ENCODE assay signal across 8 cellular contexts in genomic region chr7:150404172-150404784, GRCh38. TPM values are rescaled to one million over a fixed set of nuclear protein-coding genes. Genes with fewer than 3 reads are reported as not detected.
A peak's percentile ranks its signal among the peaks of the same experiment; 100 is the strongest.
DNase-seq lines count a peak whose midpoint lies in the region; ATAC-seq, FAIRE-seq and TF ChIP-seq lines count a peak whose summit lies in the region.

No MANE protein-coding gene starts in this region.

- H4K8ac ChIP-seq in mesenchymal stem cell (ENCODE audit: low read length), result peak overlapping the region; percentile 95

- peak overlapping the region; percentile 60 for H2AFZ ChIP-seq in mesenchymal stem cell (ENCODE audit: low read depth, low read length)

- DNase-seq in A549 (ENCODE audit: low read depth in 1 of 2, low spot score in 1 of 2) (no peak), KBM-7 (peak; percentile 15), bronchial epithelial cell (ENCODE audit: low read depth) (no peak), mesenchymal stem cell (no peak), vagina (ENCODE audit: extremely low spot score in 2 of 2) (no peak), AG08395 (ENCODE audit: low spot score) (no peak), DMS 273 treated with DMSO at 0.1 percent for 48 hours (lab: John Stamatoyannopoulos, UW) (no peak), DMS53 (lab: John Stamatoyannopoulos, UW) (no peak)

- no peak for TF ChIP-seq EP300 in A549 (IDR thresholded peaks at IDR 0.05)

- H3K4me2 ChIP-seq in A549 (peak overlapping the region; percentile 94), mesenchymal stem cell (ENCODE audit: low read length, poor library complexity, severe bottlenecking) (peak overlapping the region; percentile 64)

- peak overlapping the region; percentile 93 for H2BK15ac ChIP-seq in mesenchymal stem cell (ENCODE audit: low read depth, poor library complexity, severe bottlenecking)

- peak overlapping the region; percentile 44 to 81 for H2BK12ac ChIP-seq in mesenchymal stem cell (ENCODE audit: low read length in 2 of 2)

- H3K14ac ChIP-seq in mesenchymal stem cell (ENCODE audit: low read length in 2 of 2), result no peak overlapping the region

- intact Hi-C loops in vagina (cut with DNase I), result no loop called here

- H3K79me1 ChIP-seq in mesenchymal stem cell (replicated peaks; ENCODE audit: low read length, poor library complexity, severe bottlenecking), result no peaks in the 10 kb centered on the region

- CTCF ChIA-PET in A549 (lab: Yijun Ruan, JAX), result interaction anchor here (1.0 to 1.6 kb wide), 5 partner anchors 11 to 46 kb away, joined by 3 to 6 read pairs (median 4); no protein-coding TSS in a partner anchor

- H4K91ac ChIP-seq in mesenchymal stem cell (ENCODE audit: low read length), result peak overlapping the region; percentile 47

- FAIRE-seq in A549 (lab: Jason Lieb, UNC) (no peak), bronchial epithelial cell (lab: Jason Lieb, UNC) (no peak)

- no peak overlapping the region for H3K23ac ChIP-seq in mesenchymal stem cell (ENCODE audit: low read length in 2 of 2)

- H3K9ac ChIP-seq in mesenchymal stem cell (ENCODE audit: low read length), result peak overlapping the region; percentile 94

- POLR2A ChIA-PET in A549 (lab: Yijun Ruan, JAX), result interaction anchor here (1.3 to 2.7 kb wide), 2 partner anchors 26 to 35 kb away, joined by 4 to 20 read pairs; partner anchors contain the start of gene REPIN1

- H2BK5ac ChIP-seq in mesenchymal stem cell (ENCODE audit: low read depth, low read length, poor library complexity, severe bottlenecking), result no peak overlapping the region

- H3K27ac ChIP-seq in A549, result peak overlapping the region; percentile 92 to 97
- H3K27ac ChIP-seq in mesenchymal stem cell (ENCODE audit: low read length, poor library complexity, severe bottlenecking), result no peak overlapping the region
- H3K27ac ChIP-seq in vagina, result peak overlapping the region; percentile 93

- H3K18ac ChIP-seq in mesenchymal stem cell (ENCODE audit: low read depth in 1 of 2, low read length in 2 of 2), result peak overlapping the region; percentile 71 to 84

- no peak overlapping the region for H2AK5ac ChIP-seq in mesenchymal stem cell (ENCODE audit: low read length, severe bottlenecking)

- H3K27me3 ChIP-seq in bronchial epithelial cell (ENCODE audit: control insufficient read depth, insufficient read depth, low read length), result no peaks in the 10 kb centered on the region
- H3K27me3 ChIP-seq in mesenchymal stem cell (ENCODE audit: control insufficient read depth in 1 of 2, insufficient read depth in 1 of 2, low read length in 2 of 2), result no peaks in the 10 kb centered on the region
- H3K27me3 ChIP-seq in vagina, result no peaks in the 10 kb centered on the region

- H3K4me3 ChIP-seq in A549 (peak overlapping the region; percentile 69), bronchial epithelial cell (ENCODE audit: low read depth, low read length) (peak overlapping the region; percentile 70), mesenchymal stem cell (ENCODE audit: insufficient read depth in 1 of 2, low read depth in 1 of 2, low read length in 2 of 2) (peak overlapping the region; percentile 68 to 87), vagina (peak overlapping the region; percentile 70 to 81)

- TF ChIP-seq CTCF in A549 (IDR thresholded peaks at IDR 0.05) (no peak), bronchial epithelial cell (IDR thresholded peaks at IDR 0.05; ENCODE audit: insufficient read depth, low read length, severe bottlenecking) (no peak), vagina (IDR thresholded peaks at IDR 0.05) (no peak)

- no peak for TF ChIP-seq RAD21 in A549 (conservative IDR thresholded peaks at IDR 0.05 in 1 of 2, IDR thresholded peaks at IDR 0.05 in 1 of 2)

- H2BK120ac ChIP-seq in mesenchymal stem cell (ENCODE audit: low read depth, low read length), result peak overlapping the region; percentile 91

- no peaks in the 10 kb centered on the region for H3K9me3 ChIP-seq in A549
- no peaks in the 10 kb centered on the region for H3K9me3 ChIP-seq in mesenchymal stem cell (ENCODE audit: control insufficient read depth, low read length)
- H3K9me3 ChIP-seq in vagina, result no peaks in the 10 kb centered on the region

- in situ Hi-C loops in KBM-7 (cut with MboI; ENCODE audit: low pct_unique_long_range_greater_than_20kb, low sequenced_read_pairs), result no loop called here

- ATAC-seq in A549, result no peak

- H3K4ac ChIP-seq in mesenchymal stem cell (ENCODE audit: low read depth in 1 of 2, low read length in 2 of 2), result peak overlapping the region; percentile 46 to 71

- 80% methylated on average over 16 of the region's 16 CpGs for WGBS in A549 (ENCODE audit: missing lambda C conversion rate)
- WGBS in mesenchymal stem cell, result 42% methylated on average over 16 of the region's 16 CpGs

- H3K4me1 ChIP-seq in A549 (peaks cover 46% of the 10 kb centered on the region), mesenchymal stem cell (ENCODE audit: control insufficient read depth, insufficient read depth, low read depth, low read length) (peaks cover 43% of the 10 kb centered on the region), vagina (peaks cover 25% of the 10 kb centered on the region)

- TF ChIP-seq POLR2A in A549 (IDR thresholded peaks at IDR 0.05; ENCODE audit: low read length), result no peak
- no peak for TF ChIP-seq POLR2A in vagina (IDR thresholded peaks at IDR 0.05)

- no peaks in the 10 kb centered on the region for H3K36me3 ChIP-seq in bronchial epithelial cell (ENCODE audit: control insufficient read depth, insufficient read depth, low read length)
- peaks cover 0 to 10% of the 10 kb centered on the region in 2 experiments for H3K36me3 ChIP-seq in mesenchymal stem cell (ENCODE audit: control insufficient read depth in 1 of 2, insufficient read depth in 2 of 2, low read depth in 1 of 2, low read length in 2 of 2)
- no peaks in the 10 kb centered on the region for H3K36me3 ChIP-seq in vagina

TF ChIP-seq in A549, 52 proteins besides CTCF, POLR2A, EP300 and RAD21:
- TF ChIP-seq KDM1A (IDR thresholded peaks at IDR 0.05; ENCODE audit: low read depth), result no peak
- TF ChIP-seq ESRRA (IDR thresholded peaks at IDR 0.05; ENCODE audit: borderline replicate concordance, low read length), result no peak

RNA-seq across cellular contexts. Expression of gene ZNF775, which starts 25.1 kb away (rescaled TPM):
- polyA plus RNA-seq in A549 (2011; rRNA removed) (1.5 and 1.7 TPM in 2 replicates), A549 (2017; fragmentation: RNase III; extraction: RNeasy Plus Mini Kit Qiagen cat#74134 plus additional on column Dnase treatment) (4.5 to 5.4 TPM (median 5.4 TPM) in 3 replicates)
- 3.7 and 5.1 TPM in 2 replicates for polyA plus RNA-seq in A549 (2012; cell fraction: cytosol; rRNA removed)
- 4.8 and 9.0 TPM in 2 replicates for polyA plus RNA-seq in A549 (2012; cell fraction: nucleus; rRNA removed)
- 0.83 and 1.2 TPM in 2 replicates for polyA minus RNA-seq in A549 (2011; rRNA and poly(A)+ RNA removed)
- total RNA-seq in bronchial epithelial cell (3.2 and 3.5 TPM in 2 replicates), vagina (4.4 TPM)
- 5.1 TPM for polyA plus RNA-seq in mesenchymal stem cell (2013, experiment 1 of 2)
- polyA plus RNA-seq in mesenchymal stem cell (2013, experiment 2 of 2), result 4.8 TPM

RNA-seq across cellular contexts. Expression of gene REPIN1, which starts 35.7 kb away (rescaled TPM):
- 48.1 and 58.0 TPM in 2 replicates for polyA plus RNA-seq in A549 (2011; rRNA removed)
- polyA plus RNA-seq in A549 (2012; cell fraction: cytosol; rRNA removed), result 78.8 and 110 TPM in 2 replicates
- polyA plus RNA-seq in A549 (2012; cell fraction: nucleus; rRNA removed), result 120 and 144 TPM in 2 replicates
- 86.2 to 101 TPM (median 101 TPM) in 3 replicates for polyA plus RNA-seq in A549 (2017; fragmentation: RNase III; extraction: RNeasy Plus Mini Kit Qiagen cat#74134 plus additional on column Dnase treatment)
- 43.9 and 44.5 TPM in 2 replicates for polyA minus RNA-seq in A549 (2011; rRNA and poly(A)+ RNA removed)
- total RNA-seq in bronchial epithelial cell, result 26.1 and 28.2 TPM in 2 replicates
- polyA plus RNA-seq in mesenchymal stem cell (2013, experiment 1 of 2), result 68.4 TPM
- polyA plus RNA-seq in mesenchymal stem cell (2013, experiment 2 of 2), result 69.3 TPM
- total RNA-seq in vagina, result 49.4 TPM

RNA-seq across cellular contexts. Expression of gene GIMAP8, which starts 46.2 kb away (rescaled TPM):
- polyA plus RNA-seq in A549 (2011; rRNA removed) (not detected in 2 replicates), A549 (2017; fragmentation: RNase III; extraction: RNeasy Plus Mini Kit Qiagen cat#74134 plus additional on column Dnase treatment) (not detected in 3 replicates)
- polyA plus RNA-seq in A549 (2012; cell fraction: cytosol; rRNA removed), result not detected in 2 replicates
- not detected in 2 replicates for polyA plus RNA-seq in A549 (2012; cell fraction: nucleus; rRNA removed)
- polyA minus RNA-seq in A549 (2011; rRNA and poly(A)+ RNA removed), result not detected in 2 replicates
- total RNA-seq in bronchial epithelial cell (under 0.01 TPM in 2 replicates), vagina (9.6 TPM)
- not detected for polyA plus RNA-seq in mesenchymal stem cell (2013, experiment 1 of 2)
- polyA plus RNA-seq in mesenchymal stem cell (2013, experiment 2 of 2), result not detected

Comparison
In these comparisons a context has a peak if more than half of its experiments do, and no peak if none do; other contexts are left out.
1. RNA of gene GIMAP8, which starts 46.2 kb away (total RNA-seq): 9.6 TPM in vagina (single experiment); under 0.01 TPM in bronchial epithelial cell; every median in the first group is over 10 times any median in the second.
2. Peak in every context shown above with its lines, with median percentiles within 50 percentile points of each other: H3K4me3 ChIP-seq.